8 cellular contexts compared by ENCODE assay signal in the genomic region with DNA sequence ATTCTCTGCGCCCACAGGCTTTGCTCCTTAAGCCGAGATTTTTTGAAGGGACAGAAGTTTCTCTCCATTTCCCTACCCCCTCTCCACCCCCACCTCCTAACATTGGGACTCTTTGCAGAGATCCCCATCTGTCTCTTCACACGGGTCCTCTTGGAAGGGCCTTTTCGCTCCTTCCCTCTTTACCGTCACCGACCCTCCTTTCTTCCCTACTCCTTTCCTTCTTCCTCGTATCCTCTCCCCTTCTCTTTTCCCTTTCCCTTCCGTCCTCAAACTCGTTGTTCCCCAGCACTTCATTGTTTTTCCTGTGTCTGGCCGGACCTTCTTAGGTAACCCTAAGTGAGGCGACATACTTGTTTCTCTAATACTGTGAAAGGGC. TPM values are rescaled to one million over a fixed set of nuclear protein-coding genes. Genes with fewer than 3 reads are reported as not detected.
DNase-seq lines count a peak whose midpoint lies in the region; ATAC-seq, FAIRE-seq and TF ChIP-seq lines count a peak whose summit lies in the region.

No MANE protein-coding gene starts in this region.

- H3K27ac ChIP-seq in HepG2 (ENCODE audit: extremely low read length, insufficient read depth, low read length): peak overlapping the region; percentile 76
- H3K27ac ChIP-seq in thoracic aorta: peak overlapping the region in 1 of 2 donors; percentile 43

- H3K36me3 ChIP-seq in HepG2 (replicated peaks in 1 of 2; ENCODE audit: control insufficient read depth in 1 of 2, insufficient read depth in 2 of 2, low read length in 2 of 2) (peaks cover 4 to 22% of the 10 kb centered on the region in 2 experiments), thoracic aorta (no peaks in the 10 kb centered on the region)

- no peak overlapping the region for H2AFZ ChIP-seq in HepG2 (ENCODE audit: low read length)

- H3K79me2 ChIP-seq in HepG2 (ENCODE audit: insufficient read depth, low read length): peaks cover 59% of the 10 kb centered on the region

- intact Hi-C loops in activated CD4-positive, alpha-beta T cell treated with anti-CD3 and anti-CD28 coated beads, Interleukin-2, amount 10 ng/mL, durations not matched to agents 24 days and 14 days (cut with micrococcal nuclease): loop anchor here (1.0 to 10.0 kb wide), 3 partner anchors 110 to 732 kb away; partner anchors contain the start of genes NCL and PSMD1
- intact Hi-C loops in HepG2 (cut with micrococcal nuclease; ENCODE audit: unreplicated experiment): loop anchor here (2.0 to 5.0 kb wide), 2 partner anchors 110 to 765 kb away; partner anchors contain the start of genes EIF4E2 and TIGD1

- no peaks in the 10 kb centered on the region for H3K27me3 Mint-ChIP-seq in activated CD4-positive, alpha-beta T cell treated with anti-CD3 and anti-CD28 coated beads, Interleukin-2, amount 10 ng/mL, durations not matched to agents 24 days and 14 days
- no peaks in the 10 kb centered on the region for H3K27me3 Mint-ChIP-seq in activated naive CD8-positive, alpha-beta T cell treated with anti-CD3 and anti-CD28 coated beads, Interleukin-2, amount 10 ng/mL, durations not matched to agents 7 days and 5 days

- peaks cover 71% of the 10 kb centered on the region for H3K4me1 ChIP-seq in HepG2 (ENCODE audit: insufficient read depth, low read length)
- H3K4me1 ChIP-seq in thoracic aorta (ENCODE audit: control insufficient read depth in 1 of 2, low read depth in 2 of 2): peaks cover 21 to 46% of the 10 kb centered on the region in 2 donors

- CTCF ChIA-PET in HepG2 (lab: Yijun Ruan, JAX; ENCODE audit: low intra/inter-chr PET ratio, low total read pairs): no interaction called here

- POLR2A ChIA-PET in activated naive CD8-positive, alpha-beta T cell treated with anti-CD3 and anti-CD28 coated beads, Interleukin-2, amount 10 ng/mL, durations not matched to agents 7 days and 5 days (lab: Charles Lee): no interaction called here
- POLR2A ChIA-PET in HepG2 (lab: Yijun Ruan, JAX): interaction anchor here (1.7 kb wide), 1 partner anchor 9 kb away, joined by 15 read pairs; no protein-coding TSS in a partner anchor

- ATAC-seq in activated naive CD8-positive, alpha-beta T cell treated with anti-CD3 and anti-CD28 coated beads, Interleukin-2, amount 10 ng/mL, durations not matched to agents 7 days and 5 days (ENCODE audit: low read depth): no peak
- ATAC-seq in HepG2: peak; percentile 3; the same call in 2 of the 3 replicates
- ATAC-seq in thoracic aorta (ENCODE audit: insufficient number of reproducible peaks, low FRiP score, low read depth): no peak
- ATAC-seq in HG03039 (IDR thresholded peaks at IDR 0.05; ENCODE audit: unreplicated experiment): no peak

- no peak for TF ChIP-seq POLR2A in HepG2 (IDR thresholded peaks at IDR 0.05; ENCODE audit: insufficient read depth in 1 of 2, low read depth in 2 of 2, low read length in 2 of 2)

- peak overlapping the region; percentile 83 for H3K9ac ChIP-seq in HepG2 (ENCODE audit: insufficient read depth, low read depth, low read length)

- peak overlapping the region; percentile 83 for H3K27ac Mint-ChIP-seq in activated CD4-positive, alpha-beta T cell treated with anti-CD3 and anti-CD28 coated beads, Interleukin-2, amount 10 ng/mL, durations not matched to agents 24 days and 14 days
- peak overlapping the region; percentile 79 for H3K27ac Mint-ChIP-seq in activated naive CD8-positive, alpha-beta T cell treated with anti-CD3 and anti-CD28 coated beads, Interleukin-2, amount 10 ng/mL, durations not matched to agents 7 days and 5 days

- H3K9me3 ChIP-seq in HepG2 (ENCODE audit: low read length) (no peaks in the 10 kb centered on the region), thoracic aorta (no peaks in the 10 kb centered on the region)

- in situ Hi-C loops in HepG2 (cut with HindIII; ENCODE audit: extremely low pct_ligation_motif_present, low pct_unique_long_range_greater_than_20kb): no loop called here

- BruUV-seq in HepG2 (replicated peaks; lab: Mats Ljungman, UMichigan): no TSS peak

- no peak for FAIRE-seq in HepG2 (lab: Jason Lieb, UNC)

- no peak for TF ChIP-seq EP300 in HepG2 (IDR thresholded peaks at IDR 0.05; ENCODE audit: low read depth in 2 of 2, low read length in 2 of 2)
- no peak for TF ChIP-seq EP300 in HepG2 (CRISPR knock-in tag; IDR thresholded peaks at IDR 0.05; ENCODE audit: borderline replicate concordance)

- H3K27me3 ChIP-seq in HepG2 (ENCODE audit: control insufficient read depth in 1 of 2, insufficient read depth in 2 of 2, low read length in 2 of 2) (no peaks in the 10 kb centered on the region; a peak in 1 of 5 replicates), thoracic aorta (replicated peaks; ENCODE audit: insufficient read depth) (no peaks in the 10 kb centered on the region)

- H3K4me3 Mint-ChIP-seq in activated CD4-positive, alpha-beta T cell treated with anti-CD3 and anti-CD28 coated beads, Interleukin-2, amount 10 ng/mL, durations not matched to agents 24 days and 14 days: peak overlapping the region; percentile 94
- H3K4me3 Mint-ChIP-seq in activated naive CD8-positive, alpha-beta T cell treated with anti-CD3 and anti-CD28 coated beads, Interleukin-2, amount 10 ng/mL, durations not matched to agents 7 days and 5 days: peak overlapping the region; percentile 96

- WGBS in HepG2 (ENCODE audit: low lambda C conversion rate): 4% methylated on average over 11 of the region's 11 CpGs

- peak overlapping the region; percentile 84 to 96 (median 94) for H3K4me3 ChIP-seq in HepG2 (replicated peaks in 1 of 3; ENCODE audit: insufficient read depth in 1 of 3, low read depth in 2 of 3, low read length in 3 of 3)
- peak overlapping the region; percentile 89 for H3K4me3 ChIP-seq in thoracic aorta

- H3K9me3 Mint-ChIP-seq in activated CD4-positive, alpha-beta T cell treated with anti-CD3 and anti-CD28 coated beads, Interleukin-2, amount 10 ng/mL, durations not matched to agents 24 days and 14 days: no peaks in the 10 kb centered on the region
- H3K9me3 Mint-ChIP-seq in activated naive CD8-positive, alpha-beta T cell treated with anti-CD3 and anti-CD28 coated beads, Interleukin-2, amount 10 ng/mL, durations not matched to agents 7 days and 5 days: no peaks in the 10 kb centered on the region

- H4K20me1 ChIP-seq in HepG2 (ENCODE audit: insufficient read depth, low read length): no peaks in the 10 kb centered on the region

- peaks cover 24% of the 10 kb centered on the region for H3K36me3 Mint-ChIP-seq in activated CD4-positive, alpha-beta T cell treated with anti-CD3 and anti-CD28 coated beads, Interleukin-2, amount 10 ng/mL, durations not matched to agents 24 days and 14 days (ENCODE audit: low read depth)
- H3K36me3 Mint-ChIP-seq in activated naive CD8-positive, alpha-beta T cell treated with anti-CD3 and anti-CD28 coated beads, Interleukin-2, amount 10 ng/mL, durations not matched to agents 7 days and 5 days: peaks cover 1% of the 10 kb centered on the region

- DNase-seq in activated CD4-positive, alpha-beta T cell treated with anti-CD3 and anti-CD28 coated beads, Interleukin-2, amount 10 ng/mL, durations not matched to agents 24 days and 14 days: no peak
- DNase-seq in activated CD4-positive, alpha-beta T cell treated with anti-CD3 and anti-CD28 coated beads, Interleukin-2, amount 50 U/mL, for 4 hours: no peak
- no peak for DNase-seq in activated naive CD8-positive, alpha-beta T cell treated with anti-CD3 and anti-CD28 coated beads, Interleukin-2, amount 10 ng/mL, durations not matched to agents 7 days and 5 days
- DNase-seq in HepG2 (ENCODE audit: low spot score) (no peak), thoracic aorta (ENCODE audit: low spot score) (no peak), NCI-H1105 treated with DMSO at 0.1 percent for 48 hours (lab: John Stamatoyannopoulos, UW) (no peak), NCI-H2029 treated with DMSO at 0.1 percent for 48 hours (lab: John Stamatoyannopoulos, UW) (no peak)

- H3K4me2 ChIP-seq in HepG2 (ENCODE audit: low read depth, low read length): peak overlapping the region; percentile 91

- TF ChIP-seq CTCF in HepG2 (CRISPR knock-in tag; IDR thresholded peaks at IDR 0.05) (no peak), thoracic aorta (IDR thresholded peaks at IDR 0.05) (no peak)

- no peak for TF ChIP-seq RAD21 in HepG2 (CRISPR knock-in tag; IDR thresholded peaks at IDR 0.05)

- peaks cover 59% of the 10 kb centered on the region for H3K4me1 Mint-ChIP-seq in activated CD4-positive, alpha-beta T cell treated with anti-CD3 and anti-CD28 coated beads, Interleukin-2, amount 10 ng/mL, durations not matched to agents 24 days and 14 days
- peaks cover 46% of the 10 kb centered on the region for H3K4me1 Mint-ChIP-seq in activated naive CD8-positive, alpha-beta T cell treated with anti-CD3 and anti-CD28 coated beads, Interleukin-2, amount 10 ng/mL, durations not matched to agents 7 days and 5 days

RNA-seq across cellular contexts. Expression of gene COPS7B, which starts 0.7 kb away (rescaled TPM):
- total RNA-seq in activated CD4-positive, alpha-beta T cell treated with anti-CD3 and anti-CD28 coated beads, Interleukin-2, amount 10 ng/mL, durations not matched to agents 24 days and 14 days: 66.7 and 67.6 TPM in 2 replicates
- total RNA-seq in activated naive CD8-positive, alpha-beta T cell treated with anti-CD3 and anti-CD28 coated beads, Interleukin-2, amount 10 ng/mL, durations not matched to agents 7 days and 5 days: 10 to 100 TPM; 43.8 to 48.0 TPM
- 29.6 and 30.6 TPM in 2 replicates for total RNA-seq in HepG2 (2016; rRNA removed; fragmentation: Illumina TruSeq; extraction: Trizol)
- total RNA-seq in HepG2 (2016; cell fraction: cytosol; rRNA removed; fragmentation: Illumina TruSeq; extraction: Trizol; ENCODE audit: low read depth): 8.2 and 10.8 TPM in 2 replicates
- total RNA-seq in HepG2 (2016; cell fraction: insoluble cytoplasmic fraction; rRNA removed; fragmentation: Illumina TruSeq; extraction: Trizol): 25.8 and 30.4 TPM in 2 replicates
- total RNA-seq in HepG2 (2016; cell fraction: membrane; rRNA removed; fragmentation: Illumina TruSeq; extraction: Trizol): 26.0 and 26.7 TPM in 2 replicates
- total RNA-seq in HepG2 (2016; cell fraction: nucleus; rRNA removed; fragmentation: Illumina TruSeq; extraction: Trizol): 26.3 and 29.8 TPM in 2 replicates
- polyA plus RNA-seq in HepG2 (2011; rRNA removed): 62.0 and 62.7 TPM in 2 replicates
- polyA plus RNA-seq in HepG2 (2011; cell fraction: cytosol; rRNA removed): 37.7 and 44.7 TPM in 2 replicates
- polyA plus RNA-seq in HepG2 (2011; cell fraction: nucleus; rRNA removed): 112 and 113 TPM in 2 replicates
- 38.0 and 40.1 TPM in 2 replicates for polyA plus RNA-seq in HepG2 (2012)
- 16.6 and 22.8 TPM in 2 replicates for polyA plus RNA-seq in HepG2 (2016; cell fraction: cytosol; fragmentation: Illumina TruSeq; extraction: Trizol; ENCODE audit: low read depth)
- polyA plus RNA-seq in HepG2 (2016; cell fraction: insoluble cytoplasmic fraction; fragmentation: Illumina TruSeq; extraction: Trizol; ENCODE audit: low read depth): 54.5 and 68.8 TPM in 2 replicates
- polyA plus RNA-seq in HepG2 (2016; cell fraction: membrane; fragmentation: Illumina TruSeq; extraction: Trizol; ENCODE audit: low read depth): 39.5 TPM in 2 replicates
- polyA plus RNA-seq in HepG2 (2016; cell fraction: nucleus; fragmentation: Illumina TruSeq; extraction: Trizol; ENCODE audit: insufficient read depth, low read depth): 78.7 and 82.0 TPM in 2 replicates
- 28.5 and 45.4 TPM in 2 replicates for polyA minus RNA-seq in HepG2 (2011; rRNA and poly(A)+ RNA removed; ENCODE audit: low replicate concordance)
- 16.2 and 17.6 TPM in 2 replicates for polyA minus RNA-seq in HepG2 (2011; cell fraction: cytosol; rRNA and poly(A)+ RNA removed)
- polyA minus RNA-seq in HepG2 (2011; cell fraction: nucleus; rRNA and poly(A)+ RNA removed): 49.6 and 57.6 TPM in 2 replicates
- total RNA-seq in thoracic aorta: 10 to 100 TPM; 25.5 to 25.7 TPM

RNA-seq across cellular contexts. Expression of gene PDE6D, which starts 5.8 kb away (rescaled TPM):
- total RNA-seq in activated CD4-positive, alpha-beta T cell treated with anti-CD3 and anti-CD28 coated beads, Interleukin-2, amount 10 ng/mL, durations not matched to agents 24 days and 14 days: 33.4 and 36.0 TPM in 2 replicates
- total RNA-seq in activated naive CD8-positive, alpha-beta T cell treated with anti-CD3 and anti-CD28 coated beads, Interleukin-2, amount 10 ng/mL, durations not matched to agents 7 days and 5 days: 10 to 100 TPM; 34.1 TPM
- 14.1 and 22.6 TPM in 2 replicates for total RNA-seq in HepG2 (2016; rRNA removed; fragmentation: Illumina TruSeq; extraction: Trizol)
- total RNA-seq in HepG2 (2016; cell fraction: cytosol; rRNA removed; fragmentation: Illumina TruSeq; extraction: Trizol; ENCODE audit: low read depth): 10.3 and 11.8 TPM in 2 replicates
- 15.5 and 20.5 TPM in 2 replicates for total RNA-seq in HepG2 (2016; cell fraction: insoluble cytoplasmic fraction; rRNA removed; fragmentation: Illumina TruSeq; extraction: Trizol)
- total RNA-seq in HepG2 (2016; cell fraction: membrane; rRNA removed; fragmentation: Illumina TruSeq; extraction: Trizol): 15.5 and 19.5 TPM in 2 replicates
- total RNA-seq in HepG2 (2016; cell fraction: nucleus; rRNA removed; fragmentation: Illumina TruSeq; extraction: Trizol): 9.9 and 10.3 TPM in 2 replicates
- polyA plus RNA-seq in HepG2 (2011; rRNA removed): 20.5 and 23.2 TPM in 2 replicates
- 18.3 and 22.7 TPM in 2 replicates for polyA plus RNA-seq in HepG2 (2011; cell fraction: cytosol; rRNA removed)
- 5.1 and 6.7 TPM in 2 replicates for polyA plus RNA-seq in HepG2 (2011; cell fraction: nucleus; rRNA removed)
- polyA plus RNA-seq in HepG2 (2012): 8.4 and 12.4 TPM in 2 replicates
- polyA plus RNA-seq in HepG2 (2016; cell fraction: cytosol; fragmentation: Illumina TruSeq; extraction: Trizol; ENCODE audit: low read depth): 15.0 and 20.7 TPM in 2 replicates
- polyA plus RNA-seq in HepG2 (2016; cell fraction: insoluble cytoplasmic fraction; fragmentation: Illumina TruSeq; extraction: Trizol; ENCODE audit: low read depth): 30.1 TPM in 2 replicates
- polyA plus RNA-seq in HepG2 (2016; cell fraction: membrane; fragmentation: Illumina TruSeq; extraction: Trizol; ENCODE audit: low read depth): 19.2 and 24.9 TPM in 2 replicates
- polyA plus RNA-seq in HepG2 (2016; cell fraction: nucleus; fragmentation: Illumina TruSeq; extraction: Trizol; ENCODE audit: insufficient read depth, low read depth): 12.1 and 13.8 TPM in 2 replicates
- polyA minus RNA-seq in HepG2 (2011; rRNA and poly(A)+ RNA removed; ENCODE audit: low replicate concordance): 9.3 and 18.2 TPM in 2 replicates
- 4.9 and 6.9 TPM in 2 replicates for polyA minus RNA-seq in HepG2 (2011; cell fraction: cytosol; rRNA and poly(A)+ RNA removed)
- 7.1 and 8.6 TPM in 2 replicates for polyA minus RNA-seq in HepG2 (2011; cell fraction: nucleus; rRNA and poly(A)+ RNA removed)
- 10 to 100 TPM; 24.9 to 30.2 TPM for total RNA-seq in thoracic aorta
